14 cellular contexts compared by ENCODE assay signal in genomic region chr7:36400023-36400422, GRCh38.
"Had no signal": no experiment of that assay in that cellular context is flagged by ENCODE, and none has a peak within 500 bp of the region (broad histone marks: within the 10 kb centered on the region; RNA-seq: fewer than 3 reads in every experiment).

No MANE protein-coding gene starts in this region.

- H3K4me1 ChIP-seq: esophagus muscularis mucosa, gastrocnemius medialis, tibial artery had no signal

- FAIRE-seq: endometrium, small intestine had no signal

- H3K36me3 ChIP-seq: esophagus muscularis mucosa, gastrocnemius medialis, tibial artery had no signal

- DNase-seq: activated effector memory CD4-positive, alpha-beta T cell treated with Interleukin-2 at 50 U/mL for 16 hours; activated T-cell treated with anti-CD3 and anti-CD28 coated beads, Interleukin-2, amount 50 U/mL, for 24 hours; amygdala; gastrocnemius medialis; islet precursor cell; nucleus accumbens; right cardiac atrium; small intestine; tibial artery had no signal

- H3K4me3 ChIP-seq: esophagus muscularis mucosa, gastrocnemius medialis, tibial artery had no signal

- ATAC-seq: activated CD4-positive, CD25-positive, alpha-beta regulatory T cell treated with anti-CD3 and anti-CD28 coated beads, Interleukin-2, amount 50 U/mL, for 24 hours; gastrocnemius medialis; left lobe of liver; natural killer cell treated with Interleukin-12 subunit alpha and Interleukin-12 subunit beta and Interleukin-15 and Interleukin-18, amount 100 ng/mL, for 72 hours; right cardiac atrium had no signal

- H3K27me3 ChIP-seq: esophagus muscularis mucosa, gastrocnemius medialis, tibial artery had no signal

- H3K27ac ChIP-seq: esophagus muscularis mucosa, gastrocnemius medialis, tibial artery had no signal

- H3K9me3 ChIP-seq: esophagus muscularis mucosa, gastrocnemius medialis, tibial artery had no signal
